26 cellular contexts compared by ENCODE assay signal in genomic region chr1:17741052-17741451, GRCh38. TPM values are rescaled to one million over a fixed set of nuclear protein-coding genes. Genes with fewer than 3 reads are reported as not detected.
"Had no signal": no experiment of that assay in that cellular context is flagged by ENCODE, and none has a peak within 500 bp of the region (broad histone marks: within the 10 kb centered on the region; RNA-seq: fewer than 3 reads in every experiment).

No MANE protein-coding gene starts in this region.

- H3K9ac ChIP-seq: parathyroid adenoma had no signal

- ATAC-seq: activated naive CD4-positive, alpha-beta T cell treated with anti-CD3 and anti-CD28 coated beads, Interleukin-2, amount 50 U/mL, for 72 hours; heart right ventricle; mucosa of descending colon; sciatic nerve; stimulated activated effector memory CD8-positive, alpha-beta T cell treated with anti-CD3 and anti-CD28 coated beads, Interleukin-12 subunit alpha, Interleukin-12 subunit beta, amount 100 ng/mL, for 72 hours had no signal

- H2AFZ ChIP-seq: parathyroid adenoma had no signal

- H3K79me2 ChIP-seq: parathyroid adenoma had no signal

- H3K4me1 ChIP-seq: adrenal gland, parathyroid adenoma, vagina had no signal

- DNase-seq: activated CD4-positive, alpha-beta T cell treated with anti-CD3 and anti-CD28 coated beads for 1 hour; activated gamma-delta T cell treated with Interleukin-2 at 50 U/mL for 16 hours; activated T-cell treated with anti-CD3 and anti-CD28 coated beads for 4 hours; adrenal gland; effector CD8-positive, alpha-beta T cell; esophagus squamous epithelium; heart right ventricle; mesenchymal stem cell; mucosa of descending colon; naive B cell; stimulated activated CD4-positive, alpha-beta T cell treated with anti-CD3 and anti-CD28 coated beads, Interleukin-4, amount 100 ng/mL, for 24 hours; stomach; T-helper 9 cell; trophoblast cell had no signal

- H3K27ac Mint-ChIP-seq: activated naive CD4-positive, alpha-beta T cell treated with anti-CD3 and anti-CD28 coated beads, Interleukin-2, amount 50 U/mL, for 72 hours; activated T-helper 1 cell treated with anti-CD3 and anti-CD28 coated beads, Interleukin-12 subunit alpha, Interleukin-12 subunit beta, Interleukin-2, Interleukin-4 antibody, amounts not matched to agents 30 ng/mL and 10 ng/mL and 1 ng/mL, durations not matched to agents 14 hours and 24 hours and 36 hours; dendritic cell treated with granulocyte-macrophage colony-stimulating factor and Interleukin-4, amounts not matched to agents 40 ng/mL and 50 ng/mL, for 4 days; stimulated activated effector memory CD8-positive, alpha-beta T cell treated with anti-CD3 and anti-CD28 coated beads, Interleukin-12 subunit alpha, Interleukin-12 subunit beta, amount 100 ng/mL, for 72 hours had no signal

- H3K4me1 Mint-ChIP-seq: naive B cell; stimulated activated effector memory CD8-positive, alpha-beta T cell treated with anti-CD3 and anti-CD28 coated beads, Interleukin-12 subunit alpha, Interleukin-12 subunit beta, amount 100 ng/mL, for 72 hours had no signal

- H3K4me3 Mint-ChIP-seq: activated T-helper 1 cell treated with anti-CD3 and anti-CD28 coated beads, Interleukin-12 subunit alpha, Interleukin-12 subunit beta, Interleukin-2, Interleukin-4 antibody, amounts not matched to agents 30 ng/mL and 10 ng/mL and 1 ng/mL, durations not matched to agents 14 hours and 24 hours and 36 hours; dendritic cell treated with granulocyte-macrophage colony-stimulating factor and Interleukin-4, amounts not matched to agents 40 ng/mL and 50 ng/mL, for 4 days; stimulated activated effector memory CD8-positive, alpha-beta T cell treated with anti-CD3 and anti-CD28 coated beads, Interleukin-12 subunit alpha, Interleukin-12 subunit beta, amount 100 ng/mL, for 72 hours had no signal

- H3K27ac ChIP-seq: adrenal gland, esophagus squamous epithelium, heart right ventricle, neutrophil, parathyroid adenoma, stomach, vagina had no signal

- H3K27me3 ChIP-seq: vagina had no signal

- H3K9me3 ChIP-seq: adrenal gland, esophagus squamous epithelium, heart right ventricle, mucosa of descending colon, neutrophil, stomach, vagina had no signal

- H3K9me3 Mint-ChIP-seq: activated naive CD4-positive, alpha-beta T cell treated with anti-CD3 and anti-CD28 coated beads, Interleukin-2, amount 50 U/mL, for 72 hours; activated T-helper 1 cell treated with anti-CD3 and anti-CD28 coated beads, Interleukin-12 subunit alpha, Interleukin-12 subunit beta, Interleukin-2, Interleukin-4 antibody, amounts not matched to agents 30 ng/mL and 10 ng/mL and 1 ng/mL, durations not matched to agents 14 hours and 24 hours and 36 hours; dendritic cell treated with granulocyte-macrophage colony-stimulating factor and Interleukin-4, amounts not matched to agents 40 ng/mL and 50 ng/mL, for 4 days; naive B cell; stimulated activated effector memory CD8-positive, alpha-beta T cell treated with anti-CD3 and anti-CD28 coated beads, Interleukin-12 subunit alpha, Interleukin-12 subunit beta, amount 100 ng/mL, for 72 hours had no signal

- H3K4me3 ChIP-seq: adrenal gland, esophagus squamous epithelium, heart right ventricle, mucosa of descending colon, smooth muscle cell, stomach, vagina had no signal

- H3K36me3 Mint-ChIP-seq: activated naive CD4-positive, alpha-beta T cell treated with anti-CD3 and anti-CD28 coated beads, Interleukin-2, amount 50 U/mL, for 72 hours; naive B cell; stimulated activated effector memory CD8-positive, alpha-beta T cell treated with anti-CD3 and anti-CD28 coated beads, Interleukin-12 subunit alpha, Interleukin-12 subunit beta, amount 100 ng/mL, for 72 hours had no signal

- H3K36me3 ChIP-seq: adrenal gland, esophagus squamous epithelium, heart right ventricle, neutrophil, stomach, vagina had no signal

- H3K4me2 ChIP-seq: smooth muscle cell had no signal

RNA-seq across cellular contexts. Expression of gene ACTL8, which starts 14.1 kb away (rescaled TPM):
- total RNA-seq: activated T-helper 1 cell treated with anti-CD3 and anti-CD28 coated beads, Interleukin-12 subunit alpha, Interleukin-12 subunit beta, Interleukin-2, Interleukin-4 antibody, amounts not matched to agents 30 ng/mL and 10 ng/mL and 1 ng/mL, durations not matched to agents 14 hours and 24 hours and 36 hours; adrenal gland; chondrocyte; heart right ventricle; liver; sciatic nerve; stomach; temporal lobe; vagina had no signal
- polyA plus RNA-seq: adrenal gland, heart right ventricle, liver, smooth muscle cell, stomach had no signal
